Comparison of ENCODE assay signal across 7 cellular contexts in the genomic region with DNA sequence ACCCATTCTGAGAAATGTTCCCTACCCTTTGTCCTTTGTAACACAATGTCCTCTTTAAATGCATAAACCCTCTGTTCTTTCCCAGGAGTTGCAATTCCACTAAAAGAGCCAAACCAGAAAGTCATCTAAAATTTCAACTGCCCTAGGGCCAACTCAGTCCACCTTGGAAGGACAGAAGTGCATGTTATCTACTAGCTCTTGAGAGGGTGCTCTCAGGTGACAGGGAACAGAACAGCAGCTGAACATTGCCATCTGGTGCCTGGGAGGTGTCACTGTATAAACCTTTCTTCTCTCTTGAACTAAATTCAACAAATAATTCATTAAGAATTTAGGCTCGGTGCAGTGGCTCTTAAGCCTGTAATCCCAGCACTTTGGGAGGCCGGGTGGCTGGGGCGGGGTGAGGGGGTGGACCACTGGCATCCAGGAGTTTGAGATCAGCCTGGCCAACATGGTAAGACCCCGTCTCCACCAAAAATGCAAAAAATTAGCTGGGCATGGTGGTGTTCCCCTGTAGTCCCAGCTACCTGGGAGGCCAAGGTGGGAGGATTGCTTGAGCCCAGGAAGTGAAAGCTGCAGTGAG. TPM values are rescaled to one million over a fixed set of nuclear protein-coding genes. Genes with fewer than 3 reads are reported as not detected.
A peak's percentile ranks its signal among the peaks of the same experiment; 100 is the strongest.
DNase-seq lines count a peak whose midpoint lies in the region; ATAC-seq and TF ChIP-seq lines count a peak whose summit lies in the region.

No MANE protein-coding gene starts in this region.

- H3K9ac ChIP-seq in PC-3 (ENCODE audit: low read length) = 0 out of 2 replicates have a peak overlapping the region, but pooled peaks have one; percentile 2

- H3K27me3 ChIP-seq in PC-3 (ENCODE audit: low read length) = no peaks in the 10 kb centered on the region

- H3K9me2 ChIP-seq in PC-3 (replicated peaks; ENCODE audit: low read length) = no peaks in the 10 kb centered on the region; the same call in 1 of the 2 replicates

- peaks cover 23% of the 10 kb centered on the region for H3K4me1 ChIP-seq in PC-3 (ENCODE audit: insufficient read depth, low read length)

- intact Hi-C loops in PC-3 (cut with micrococcal nuclease) = loop anchor here (1.0 to 10.0 kb wide), 6 partner anchors 62 to 486 kb away; a partner anchor contains a TSS

- ATAC-seq in PC-3 (peak; percentile 90), HG02840 (IDR thresholded peaks at IDR 0.05; ENCODE audit: low FRiP score, unreplicated experiment) (no peak)

- BruUV-seq in PC-3 (replicated peaks; lab: Mats Ljungman, UMichigan) = TSS peak; percentile 100

- TF ChIP-seq CTCF in GM10248 (IDR thresholded peaks at IDR 0.05; ENCODE audit: control extremely low read depth, extremely low read depth, low read depth, missing control alignments) (peak; percentile 61), PC-3 (conservative IDR thresholded peaks at IDR 0.05; ENCODE audit: low read depth, low read length) (peak; percentile 90)

- POLR2A ChIA-PET in GM10248 (lab: Yijun Ruan, JAX) = no interaction called here
- POLR2A ChIA-PET in PC-3 (lab: Charles Lee; ENCODE audit: unreplicated experiment) = interaction anchor here (0.5 to 1.0 kb wide), 5 partner anchors 54 to 233 kb away, joined by 3 to 5 read pairs (median 4); no protein-coding TSS in a partner anchor

- no peaks in the 10 kb centered on the region for H3F3A ChIP-seq in PC-3 (ENCODE audit: low read length, unreplicated experiment)

- peak; percentile 63 for DNase-seq in GM10248 (ENCODE audit: extremely low spot score)
- DNase-seq in HS-27A (ENCODE audit: low read depth) = peak; percentile 48
- DNase-seq in PC-3 = peak; percentile 88
- DNase-seq in activated T-helper 9 cell treated with anti-CD3 and anti-CD28 coated beads, Interleukin-2, amount 50 U/mL, for 16 hours (ENCODE audit: low read depth) = peak; percentile 38
- DNase-seq in glomerular visceral epithelial cell (ENCODE audit: extremely low spot score) = peak; percentile 70
- DNase-seq in putamen (ENCODE audit: low spot score) = peak; percentile 30

- CTCF ChIA-PET in GM10248 (lab: Yijun Ruan, JAX) (interaction anchor here (0.7 to 5.5 kb wide), 29 partner anchors 9 to 661 kb away, joined by 3 to 51 read pairs (median 5); no protein-coding TSS in a partner anchor), PC-3 (lab: Charles Lee) (interaction anchor here (0.6 to 1.5 kb wide), 10 partner anchors 10 to 562 kb away, joined by 3 to 12 read pairs (median 7); a partner anchor contains a TSS)

- no peaks in the 10 kb centered on the region for H4K20me1 ChIP-seq in PC-3 (ENCODE audit: low read length)

- H3K27ac ChIP-seq in PC-3 (ENCODE audit: low read length) = peak overlapping the region; percentile 58

- no peaks in the 10 kb centered on the region for H3K9me3 ChIP-seq in PC-3 (ENCODE audit: low read length)

- peak overlapping the region; percentile 8; the same call in 1 of the 2 replicates for H3K4me3 ChIP-seq in PC-3 (ENCODE audit: low read length)

- no peaks in the 10 kb centered on the region for H3K36me3 ChIP-seq in PC-3 (ENCODE audit: low read depth, low read length)

- peak overlapping the region; percentile 53 for H2AFZ ChIP-seq in PC-3 (ENCODE audit: low read length)

- H3K4me2 ChIP-seq in PC-3 (ENCODE audit: low read length) = peak overlapping the region; percentile 61

- H3K79me2 ChIP-seq in PC-3 (ENCODE audit: low read length) = no peaks in the 10 kb centered on the region

RNA-seq across cellular contexts. Expression of a gene that starts 10.3 kb away (rescaled TPM):
- 29.1 and 38.6 TPM in 2 replicates for total RNA-seq in PC-3 (2014; rRNA removed)

Comparison
In these comparisons a context has a peak if more than half of its experiments do, and no peak if none do; other contexts are left out.
1. DNase-seq: peak in every context shown above with its lines; median percentile 88 in PC-3; 70 in glomerular visceral epithelial cell; 63 in GM10248; 48 in HS-27A; 38 in activated T-helper 9 cell treated with anti-CD3 and anti-CD28 coated beads, Interleukin-2, amount 50 U/mL, for 16 hours; 30 in putamen.